Comparison of ENCODE assay signal across 8 cellular contexts in genomic region chr17:28553000-28553505, GRCh38. TPM values are rescaled to one million over a fixed set of nuclear protein-coding genes. Genes with fewer than 3 reads are reported as not detected.
A peak's percentile ranks its signal among the peaks of the same experiment; 100 is the strongest.
DNase-seq lines count a peak whose midpoint lies in the region; ATAC-seq and TF ChIP-seq lines count a peak whose summit lies in the region.

No MANE protein-coding gene starts in this region.

- peak overlapping the region; percentile 66; the same call in 1 of the 2 replicates for H2AFZ ChIP-seq in KMS-11 (ENCODE audit: low read depth)

- peaks cover 48% of the 10 kb centered on the region for H3K4me1 Mint-ChIP-seq in central memory CD8-positive, alpha-beta T cell
- H3K4me1 Mint-ChIP-seq in natural killer cell treated with Interleukin-12 subunit alpha and Interleukin-12 subunit beta and Interleukin-15 and Interleukin-18, amount 100 ng/mL, for 72 hours (ENCODE audit: low read depth in 2 of 2) = peaks cover 56 to 61% of the 10 kb centered on the region in 2 donors

- intact Hi-C loops in ovary (cut with DNase I) = no loop called here

- 82 to 92% (median 87%) methylated on average over 5 of the region's 5 CpGs for WGBS in ovary, 3 donors

- peaks cover 35% of the 10 kb centered on the region for H3K36me3 Mint-ChIP-seq in central memory CD8-positive, alpha-beta T cell (ENCODE audit: insufficient read depth)
- peaks cover 28% of the 10 kb centered on the region for H3K36me3 Mint-ChIP-seq in natural killer cell treated with Interleukin-12 subunit alpha and Interleukin-12 subunit beta and Interleukin-15 and Interleukin-18, amount 100 ng/mL, for 72 hours

- peak overlapping the region; percentile 46 for H3K27ac Mint-ChIP-seq in central memory CD8-positive, alpha-beta T cell (ENCODE audit: low read depth)
- peak overlapping the region; percentile 46 to 75 for H3K27ac Mint-ChIP-seq in natural killer cell treated with Interleukin-12 subunit alpha and Interleukin-12 subunit beta and Interleukin-15 and Interleukin-18, amount 100 ng/mL, for 72 hours

- peaks cover 12 to 41% (median 29%) of the 10 kb centered on the region in 11 experiments; a peak in 19 of 22 replicates for H4K20me1 ChIP-seq in BLaER1 treated with 17β-estradiol and CSF1 and Interleukin-3, amounts not matched to agents 10 nM and 100 nM
- no peaks in the 10 kb centered on the region for H4K20me1 ChIP-seq in KMS-11 (ENCODE audit: insufficient read depth)

- peaks cover 45 to 52% (median 50%) of the 10 kb centered on the region in 11 experiments for H3K36me3 ChIP-seq in BLaER1 treated with 17β-estradiol and CSF1 and Interleukin-3, amounts not matched to agents 10 nM and 100 nM
- no peaks in the 10 kb centered on the region; the same call in 1 of the 2 replicates for H3K36me3 ChIP-seq in KMS-11 (ENCODE audit: insufficient read depth)
- no peaks in the 10 kb centered on the region for H3K36me3 ChIP-seq in ovary

- peak overlapping the region; percentile 53 to 98 (median 83); a peak in 18 of 22 replicates for H3K4me2 ChIP-seq in BLaER1 treated with 17β-estradiol and CSF1 and Interleukin-3, amounts not matched to agents 10 nM and 100 nM
- peak overlapping the region; percentile 82; the same call in 1 of the 2 replicates for H3K4me2 ChIP-seq in KMS-11

- no peak for DNase-seq in central memory CD8-positive, alpha-beta T cell (ENCODE audit: low spot score in 2 of 2)
- no peak for DNase-seq in natural killer cell treated with Interleukin-12 subunit alpha and Interleukin-12 subunit beta and Interleukin-15 and Interleukin-18, amount 100 ng/mL, for 72 hours (ENCODE audit: low spot score)
- no peak for DNase-seq in ovary
- no peak for DNase-seq in NCI-H1105 treated with DMSO at 0.1 percent for 48 hours (lab: John Stamatoyannopoulos, UW)
- DNase-seq in mucosa of gallbladder (ENCODE audit: low spot score) = no peak

- no peaks in the 10 kb centered on the region for H3K79me2 ChIP-seq in KMS-11 (ENCODE audit: insufficient read depth, low read depth)

- no peaks in the 10 kb centered on the region for H3K27me3 Mint-ChIP-seq in central memory CD8-positive, alpha-beta T cell
- H3K27me3 Mint-ChIP-seq in natural killer cell treated with Interleukin-12 subunit alpha and Interleukin-12 subunit beta and Interleukin-15 and Interleukin-18, amount 100 ng/mL, for 72 hours = no peaks in the 10 kb centered on the region

- TF ChIP-seq EP300 in ovary (IDR thresholded peaks at IDR 0.05) = no peak

- TF ChIP-seq CTCF in KMS-11 (conservative IDR thresholded peaks at IDR 0.05; ENCODE audit: low read depth, low read length) (no peak), ovary (IDR thresholded peaks at IDR 0.05) (no peak)

- peaks cover 37 to 46% (median 43%) of the 10 kb centered on the region in 10 experiments for H3K4me1 ChIP-seq in BLaER1 treated with 17β-estradiol and CSF1 and Interleukin-3, amounts not matched to agents 10 nM and 100 nM
- H3K4me1 ChIP-seq in KMS-11 (ENCODE audit: low read depth, poor library complexity, severe bottlenecking) (peaks cover 44% of the 10 kb centered on the region), ovary (ENCODE audit: insufficient read depth) (peaks cover 6% of the 10 kb centered on the region)

- no peaks in the 10 kb centered on the region for H3K27me3 ChIP-seq in BLaER1 treated with 17β-estradiol and CSF1 and Interleukin-3, amounts not matched to agents 10 nM and 100 nM
- H3K27me3 ChIP-seq in KMS-11 (ENCODE audit: insufficient read depth, low read depth) = 0 out of 2 replicates have a peak, but pooled peaks cover 8% of the 10 kb centered on the region
- H3K27me3 ChIP-seq in ovary = no peaks in the 10 kb centered on the region

- ATAC-seq in central memory CD8-positive, alpha-beta T cell (replicated peaks; ENCODE audit: extremely low read depth, poor library complexity, severe bottlenecking) = no peak
- ATAC-seq in natural killer cell treated with Interleukin-12 subunit alpha and Interleukin-12 subunit beta and Interleukin-15 and Interleukin-18, amount 100 ng/mL, for 72 hours = no peak
- ATAC-seq in GM18909 (IDR thresholded peaks at IDR 0.05; ENCODE audit: poor library complexity, unreplicated experiment) = no peak

- H3K4me3 Mint-ChIP-seq in central memory CD8-positive, alpha-beta T cell = peak overlapping the region; percentile 95
- peak overlapping the region; percentile 91 for H3K4me3 Mint-ChIP-seq in natural killer cell treated with Interleukin-12 subunit alpha and Interleukin-12 subunit beta and Interleukin-15 and Interleukin-18, amount 100 ng/mL, for 72 hours

- no peak overlapping the region for H3K27ac ChIP-seq in BLaER1 treated with 17β-estradiol and CSF1 and Interleukin-3, amounts not matched to agents 10 nM and 100 nM
- H3K27ac ChIP-seq in KMS-11 (no peak overlapping the region), ovary (no peak overlapping the region)

- H3K9me3 ChIP-seq in BLaER1 treated with 17β-estradiol and CSF1 and Interleukin-3, amounts not matched to agents 10 nM and 100 nM (replicated peaks in 1 of 11) = no peaks in the 10 kb centered on the region
- H3K9me3 ChIP-seq in ovary = no peaks in the 10 kb centered on the region

- TF ChIP-seq POLR2A in ovary (IDR thresholded peaks at IDR 0.05) = no peak

- H3K4me3 ChIP-seq in BLaER1 treated with 17β-estradiol and CSF1 and Interleukin-3, amounts not matched to agents 10 nM and 100 nM = peak overlapping the region in 4 of 10 experiments; percentile 72 to 93 (median 78); a peak in 5 of 20 replicates
- no peak overlapping the region for H3K4me3 ChIP-seq in KMS-11 (IDR thresholded peaks at IDR 0.05; ENCODE audit: insufficient read depth, low read depth, low read length)
- no peak overlapping the region for H3K4me3 ChIP-seq in ovary

- H3K9ac ChIP-seq in BLaER1 treated with 17β-estradiol and CSF1 and Interleukin-3, amounts not matched to agents 10 nM and 100 nM = no peak overlapping the region; a peak in 1 of 22 replicates
- no peak overlapping the region for H3K9ac ChIP-seq in KMS-11

- H3K9me3 Mint-ChIP-seq in central memory CD8-positive, alpha-beta T cell = no peaks in the 10 kb centered on the region
- no peaks in the 10 kb centered on the region for H3K9me3 Mint-ChIP-seq in natural killer cell treated with Interleukin-12 subunit alpha and Interleukin-12 subunit beta and Interleukin-15 and Interleukin-18, amount 100 ng/mL, for 72 hours

RNA-seq across cellular contexts. Expression of gene UNC119, which starts 0.6 kb away (rescaled TPM):
- total RNA-seq in natural killer cell treated with Interleukin-12 subunit alpha and Interleukin-12 subunit beta and Interleukin-15 and Interleukin-18, amount 100 ng/mL, for 72 hours = 100 to 1,000 TPM; 104 to 135 TPM
- total RNA-seq in ovary = 10 to 100 TPM; 14.4 to 27.3 (median 19.5) TPM
- 10 to 100 TPM; 18.6 to 19.3 TPM for polyA plus RNA-seq in ovary
- total RNA-seq in mucosa of gallbladder = 44.0 TPM

RNA-seq across cellular contexts. Expression of gene PIGS, which starts 18.3 kb away (rescaled TPM):
- total RNA-seq in natural killer cell treated with Interleukin-12 subunit alpha and Interleukin-12 subunit beta and Interleukin-15 and Interleukin-18, amount 100 ng/mL, for 72 hours = 10 to 100 TPM; 74.9 to 93.2 TPM
- total RNA-seq in ovary = 10 to 100 TPM; 16.1 to 42.2 (median 33.5) TPM
- polyA plus RNA-seq in ovary = 10 to 100 TPM; 26.6 to 64.8 TPM
- total RNA-seq in mucosa of gallbladder = 65.9 TPM

RNA-seq across cellular contexts. Expression of gene ALDOC, which starts 23.6 kb away (rescaled TPM):
- total RNA-seq in natural killer cell treated with Interleukin-12 subunit alpha and Interleukin-12 subunit beta and Interleukin-15 and Interleukin-18, amount 100 ng/mL, for 72 hours = 100 to 1,000 TPM in 1 of 2 donors, 10 to 100 TPM in 1; 36.8 to 164 TPM
- 10 to 100 TPM; 17.1 to 71.5 (median 28.4) TPM for total RNA-seq in ovary
- 10 to 100 TPM; 25.4 to 39.1 TPM for polyA plus RNA-seq in ovary
- 39.8 TPM for total RNA-seq in mucosa of gallbladder

RNA-seq across cellular contexts. Expression of gene SPAG5, which starts 45.8 kb away (rescaled TPM):
- 100 to 1,000 TPM in 1 of 2 donors, 10 to 100 TPM in 1; 80.7 to 198 TPM for total RNA-seq in natural killer cell treated with Interleukin-12 subunit alpha and Interleukin-12 subunit beta and Interleukin-15 and Interleukin-18, amount 100 ng/mL, for 72 hours
- total RNA-seq in ovary = 1 to 10 TPM; 2.1 to 5.0 (median 3.3) TPM
- 1 to 10 TPM; 2.9 to 3.8 TPM for polyA plus RNA-seq in ovary
- total RNA-seq in mucosa of gallbladder = 6.4 TPM

RNA-seq across cellular contexts. Expression of gene FOXN1, which starts 46.9 kb away (rescaled TPM):
- total RNA-seq in natural killer cell treated with Interleukin-12 subunit alpha and Interleukin-12 subunit beta and Interleukin-15 and Interleukin-18, amount 100 ng/mL, for 72 hours = not detected
- total RNA-seq in ovary = not detected
- not detected for polyA plus RNA-seq in ovary
- total RNA-seq in mucosa of gallbladder = 0.06 TPM
